Comparison of ENCODE assay signal across 17 cellular contexts in genomic region chr1:200037904-200038644, GRCh38. TPM values are rescaled to one million over a fixed set of nuclear protein-coding genes. Genes with fewer than 3 reads are reported as not detected.
A peak's percentile ranks its signal among the peaks of the same experiment; 100 is the strongest.
DNase-seq lines count a peak whose midpoint lies in the region; ATAC-seq and TF ChIP-seq lines count a peak whose summit lies in the region.
"Had no signal": no experiment of that assay in that cellular context is flagged by ENCODE, and none has a peak within 500 bp of the region (broad histone marks: within the 10 kb centered on the region; RNA-seq: fewer than 3 reads in every experiment).

No MANE protein-coding gene starts in this region.

- H3K4me3 ChIP-seq in colonic mucosa (peak overlapping the region; percentile 60), mesodermal cell (ENCODE audit: extremely low read depth, insufficient read depth, low read length, poor library complexity, severe bottlenecking) (peak overlapping the region; percentile 49)

- H3K9ac ChIP-seq in colonic mucosa (ENCODE audit: low read depth in 2 of 2, low read length in 2 of 2): peak overlapping the region; percentile 31 to 92

- intact Hi-C loops in colonic mucosa (cut with DNase I): no loop called here

- H3K27me3 Mint-ChIP-seq in activated naive CD4-positive, alpha-beta T cell treated with anti-CD3 and anti-CD28 coated beads, Interleukin-2, amount 10 ng/mL, durations not matched to agents 7 days and 5 days: peaks cover 54% of the 10 kb centered on the region
- H3K27me3 Mint-ChIP-seq in type B pancreatic cell: peaks cover 37% of the 10 kb centered on the region

- H3K4me1 ChIP-seq in colonic mucosa (no peaks in the 10 kb centered on the region), mesodermal cell (ENCODE audit: control insufficient read depth, insufficient read depth, low read length, poor library complexity, severe bottlenecking) (peaks cover 7% of the 10 kb centered on the region)

- peaks cover 15% of the 10 kb centered on the region for H3K4me1 Mint-ChIP-seq in activated naive CD4-positive, alpha-beta T cell treated with anti-CD3 and anti-CD28 coated beads, Interleukin-2, amount 10 ng/mL, durations not matched to agents 7 days and 5 days
- peaks cover 36% of the 10 kb centered on the region for H3K4me1 Mint-ChIP-seq in type B pancreatic cell (ENCODE audit: unreplicated experiment)

- H3K9me3 ChIP-seq in colonic mucosa (no peaks in the 10 kb centered on the region), mesodermal cell (ENCODE audit: control insufficient read depth, low read length) (no peaks in the 10 kb centered on the region)

- no peaks in the 10 kb centered on the region for H3K36me3 Mint-ChIP-seq in activated naive CD4-positive, alpha-beta T cell treated with anti-CD3 and anti-CD28 coated beads, Interleukin-2, amount 10 ng/mL, durations not matched to agents 7 days and 5 days
- H3K36me3 Mint-ChIP-seq in type B pancreatic cell: no peaks in the 10 kb centered on the region

- peaks cover 12% of the 10 kb centered on the region for H3K27me3 ChIP-seq in colonic mucosa

- no peak for ATAC-seq in HG03196 (IDR thresholded peaks at IDR 0.05; ENCODE audit: unreplicated experiment)

- no peak for DNase-seq in activated naive CD4-positive, alpha-beta T cell treated with anti-CD3 and anti-CD28 coated beads, Interleukin-2, amount 10 ng/mL, durations not matched to agents 7 days and 5 days
- no peak for DNase-seq in activated naive CD4-positive, alpha-beta T cell treated with Interleukin-2 at 50 U/mL for 16 hours
- no peak for DNase-seq in colonic mucosa
- DNase-seq in type B pancreatic cell (ENCODE audit: extremely low spot score, unreplicated experiment): no peak
- no peak for DNase-seq in SKM-1 (lab: John Stamatoyannopoulos, UW; ENCODE audit: unreplicated experiment)
- DNase-seq in retina: no peak
- DNase-seq: activated CD4-positive, alpha-beta T cell treated with anti-CD3 and anti-CD28 coated beads, Interleukin-2, amount 50 U/mL, for 1 hour; DMS 273 treated with DMSO at 0.1 percent for 48 hours; effector memory CD4-positive, alpha-beta T cell; NCI-H1105 treated with DMSO at 0.1 percent for 48 hours; NCI-H510A; nucleus accumbens had no signal

- peak overlapping the region; percentile 45 for H3K27ac Mint-ChIP-seq in activated naive CD4-positive, alpha-beta T cell treated with anti-CD3 and anti-CD28 coated beads, Interleukin-2, amount 10 ng/mL, durations not matched to agents 7 days and 5 days
- H3K27ac Mint-ChIP-seq in type B pancreatic cell: no peak overlapping the region
- H3K27ac Mint-ChIP-seq: activated T-helper 1 cell treated with anti-CD3 and anti-CD28 coated beads, Interleukin-12 subunit alpha, Interleukin-12 subunit beta, Interleukin-2, Interleukin-4 antibody, amounts not matched to agents 30 ng/mL and 10 ng/mL and 1 ng/mL, durations not matched to agents 14 hours and 24 hours and 36 hours had no signal

- no peak overlapping the region for H3K4me3 Mint-ChIP-seq in activated naive CD4-positive, alpha-beta T cell treated with anti-CD3 and anti-CD28 coated beads, Interleukin-2, amount 10 ng/mL, durations not matched to agents 7 days and 5 days
- peak overlapping the region; percentile 64 for H3K4me3 Mint-ChIP-seq in type B pancreatic cell
- H3K4me3 Mint-ChIP-seq: activated T-helper 1 cell treated with anti-CD3 and anti-CD28 coated beads, Interleukin-12 subunit alpha, Interleukin-12 subunit beta, Interleukin-2, Interleukin-4 antibody, amounts not matched to agents 30 ng/mL and 10 ng/mL and 1 ng/mL, durations not matched to agents 14 hours and 24 hours and 36 hours had no signal

- TF ChIP-seq CTCF in colonic mucosa (IDR thresholded peaks at IDR 0.05): no peak
- TF ChIP-seq CTCF in type B pancreatic cell (conservative IDR thresholded peaks at IDR 0.05): no peak

- WGBS in mesodermal cell (ENCODE audit: insufficient coverage in 2 of 2), 2 experiments: 7 to 11% methylated on average over 17 to 18 of the region's 21 CpGs

- H3K9me3 Mint-ChIP-seq in activated naive CD4-positive, alpha-beta T cell treated with anti-CD3 and anti-CD28 coated beads, Interleukin-2, amount 10 ng/mL, durations not matched to agents 7 days and 5 days: no peaks in the 10 kb centered on the region
- H3K9me3 Mint-ChIP-seq in type B pancreatic cell: no peaks in the 10 kb centered on the region
- H3K9me3 Mint-ChIP-seq: activated T-helper 1 cell treated with anti-CD3 and anti-CD28 coated beads, Interleukin-12 subunit alpha, Interleukin-12 subunit beta, Interleukin-2, Interleukin-4 antibody, amounts not matched to agents 30 ng/mL and 10 ng/mL and 1 ng/mL, durations not matched to agents 14 hours and 24 hours and 36 hours had no signal

- no peaks in the 10 kb centered on the region for H3K36me3 ChIP-seq in colonic mucosa
- no peaks in the 10 kb centered on the region for H3K36me3 ChIP-seq in mesodermal cell (ENCODE audit: control insufficient read depth, insufficient read depth, low read length)

- CTCF ChIA-PET in activated naive CD4-positive, alpha-beta T cell treated with anti-CD3 and anti-CD28 coated beads, Interleukin-2, amount 10 ng/mL, durations not matched to agents 7 days and 5 days (lab: Charles Lee): no interaction called here

- H3K27ac ChIP-seq in colonic mucosa: peak overlapping the region; percentile 75
- H3K27ac ChIP-seq in mesodermal cell (ENCODE audit: low read depth, low read length, severe bottlenecking): no peak overlapping the region

RNA-seq across cellular contexts. Expression of gene NR5A2, which starts 10.6 kb away (rescaled TPM):
- total RNA-seq in colonic mucosa (10 to 100 TPM; 45.5 to 65.9 TPM), type B pancreatic cell (ENCODE audit: low replicate concordance) (3.5 and 6.2 TPM in 2 replicates)
- polyA plus RNA-seq in mesodermal cell (2013, experiment 1 of 2): 1.4 TPM
- 1.5 TPM for polyA plus RNA-seq in mesodermal cell (2013, experiment 2 of 2)
- total RNA-seq: A673, fibroblast of villous mesenchyme had no signal
